7 cellular contexts compared by ENCODE assay signal in the genomic region with DNA sequence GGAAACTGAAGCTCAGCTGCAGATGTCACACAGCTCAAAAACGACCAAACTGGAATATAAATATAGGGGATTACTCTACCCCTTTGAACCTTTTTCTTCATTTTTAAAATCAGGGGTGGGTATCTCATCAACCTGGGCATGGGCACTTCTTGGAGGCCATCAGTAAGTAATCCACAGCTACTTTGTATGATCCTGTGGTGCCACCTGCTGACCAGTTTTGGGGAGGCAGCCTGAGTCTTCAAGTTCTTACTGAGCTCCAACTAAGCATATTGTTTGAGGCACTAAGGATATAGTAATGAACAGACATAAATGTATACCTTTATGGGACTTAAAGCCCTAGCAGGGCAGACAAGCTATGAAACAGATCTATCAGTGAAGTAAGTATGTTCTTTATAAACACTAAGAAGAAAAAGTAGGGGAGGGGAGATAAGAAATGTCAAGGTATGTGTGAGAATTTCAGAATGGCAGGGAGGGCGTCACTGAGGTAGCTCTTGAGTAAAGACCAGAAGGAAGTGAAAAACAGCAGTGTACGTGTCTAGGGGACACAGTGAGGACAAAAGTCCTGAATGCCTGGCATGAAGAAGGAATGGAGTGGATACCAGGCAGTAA. TPM values are rescaled to one million over a fixed set of nuclear protein-coding genes. Genes with fewer than 3 reads are reported as not detected.
DNase-seq lines count a peak whose midpoint lies in the region; FAIRE-seq and TF ChIP-seq lines count a peak whose summit lies in the region.

No MANE protein-coding gene starts in this region.

- H3K23me2 ChIP-seq in H1 (ENCODE audit: low read depth, low read length), result no peaks in the 10 kb centered on the region; the same call in 1 of the 2 replicates

- no peak overlapping the region for H2BK12ac ChIP-seq in H1 (ENCODE audit: low read depth, low read length)

- H4K8ac ChIP-seq in H1 (ENCODE audit: extremely low read depth, insufficient read depth, low read length), result no peak overlapping the region

- no peak for TF ChIP-seq EP300 in H1 (IDR thresholded peaks at IDR 0.05; ENCODE audit: borderline replicate concordance in 1 of 2, low read depth in 2 of 2, low read length in 2 of 2)

- peak; percentile 83 to 88 for TF ChIP-seq RAD21 in H1 (IDR thresholded peaks at IDR 0.05 in 1 of 2, conservative IDR thresholded peaks at IDR 0.05 in 1 of 2; ENCODE audit: low read depth in 2 of 2, low read length in 2 of 2)

- H2AK5ac ChIP-seq in H1 (ENCODE audit: low read depth, low read length), result no peak overlapping the region

- no peaks in the 10 kb centered on the region for H3K79me2 ChIP-seq in H1 (ENCODE audit: control insufficient read depth in 1 of 2, insufficient read depth in 2 of 2, low read length in 2 of 2)

- H4K91ac ChIP-seq in H1 (replicated peaks; ENCODE audit: insufficient read length, low read length), result no peak overlapping the region

- POLR2A ChIA-PET in HEK293 (lab: Yijun Ruan, JAX), result interaction anchor here (0.6 to 1.7 kb wide), 5 partner anchors 78 to 112 kb away, joined by 3 to 5 read pairs (median 3); a partner anchor contains a TSS
- POLR2A ChIA-PET in H1 (lab: Charles Lee; ENCODE audit: partially characterized antibody), result interaction anchor here (1.1 to 3.2 kb wide), 8 partner anchors 9 to 206 kb away, joined by 3 to 12 read pairs (median 6); a partner anchor contains a TSS

- 54% methylated on average over 3 of the region's 3 CpGs; no CpG with 5 or more reads in 1 of the 2 experiments for WGBS in H1 (ENCODE audit: extremely low coverage in 1 of 2, insufficient coverage in 1 of 2, insufficient read length in 1 of 2, insufficient replicate concordance in 2 of 2, low coverage in 1 of 2, low lambda C conversion rate in 2 of 2, missing lambda C conversion rate in 1 of 2), 2 experiments

- no peaks in the 10 kb centered on the region; the same call in 1 of the 2 replicates for H3K79me1 ChIP-seq in H1 (ENCODE audit: low read depth, low read length)

- H3K18ac ChIP-seq in H1 (ENCODE audit: extremely low read depth, low read length), result no peak overlapping the region

- in situ Hi-C loops in G401 (cut with HindIII; ENCODE audit: low sequenced_read_pairs), result no loop called here

- H3K14ac ChIP-seq in H1 (ENCODE audit: insufficient read length), result no peak overlapping the region

- H2BK20ac ChIP-seq in H1 (ENCODE audit: low read length), result no peak overlapping the region

- no peak overlapping the region for H2AFZ ChIP-seq in H1 (ENCODE audit: low read length)

- no peak overlapping the region for H3K23ac ChIP-seq in H1 (ENCODE audit: insufficient read length)

- CTCF ChIA-PET in HEK293 (lab: Yijun Ruan, JAX) (interaction anchor here (0.6 to 19.6 kb wide), 48 partner anchors 10 to 1650 kb away, joined by 3 to 532 read pairs (median 4); a partner anchor contains a TSS), H1 (lab: Charles Lee; ENCODE audit: partially characterized antibody) (interaction anchor here (0.6 to 30.2 kb wide), 44 partner anchors 9 to 258 kb away, joined by 3 to 1283 read pairs (median 4); a partner anchor contains a TSS)

- H3K36me3 ChIP-seq in HEK293 (ENCODE audit: control insufficient read depth in 2 of 2, insufficient read depth in 1 of 2, low read length in 2 of 2), result peaks cover 0 to 100% of the 10 kb centered on the region in 2 experiments; a peak in 1 of 3 replicates
- H3K36me3 ChIP-seq in H1 (ENCODE audit: control insufficient read depth in 2 of 4, insufficient read depth in 4 of 4, low read length in 3 of 4), result peaks cover 13 to 40% (median 27%) of the 10 kb centered on the region in 4 experiments

- no peak overlapping the region for H2BK120ac ChIP-seq in H1 (replicated peaks; ENCODE audit: low read depth, low read length)

- no peak overlapping the region for H3K27ac ChIP-seq in HEK293 (ENCODE audit: extremely low read depth, low read depth, low read length)
- no peak overlapping the region for H3K27ac ChIP-seq in H1 (ENCODE audit: low read depth, low read length)

- H2BK5ac ChIP-seq in H1 (ENCODE audit: low read depth, low read length), result no peak overlapping the region

- H3K4ac ChIP-seq in H1 (replicated peaks; ENCODE audit: insufficient read length, low read depth, low read length), result no peak overlapping the region

- H4K5ac ChIP-seq in H1 (ENCODE audit: insufficient read length, low read depth, low read length), result no peak overlapping the region

- H3K4me1 ChIP-seq in HEK293 (ENCODE audit: control insufficient read depth, insufficient read depth, low read length) (no peaks in the 10 kb centered on the region), H1 (replicated peaks in 1 of 4; ENCODE audit: control insufficient read depth in 3 of 4, insufficient read depth in 4 of 4, low read length in 3 of 4) (no peaks in the 10 kb centered on the region)

- TF ChIP-seq CTCF in HEK293 (tag by site-specific recombination; IDR thresholded peaks at IDR 0.05) (no peak; the same call in 1 of the 2 replicates), H1 (IDR thresholded peaks at IDR 0.05; ENCODE audit: control extremely low read depth in 1 of 3, insufficient read depth in 1 of 3, low read depth in 1 of 3, low read length in 3 of 3) (peak; percentile 54 to 75 (median 73))

- peaks cover 5 to 6% of the 10 kb centered on the region in 2 experiments for H4K20me1 ChIP-seq in H1 (replicated peaks in 1 of 2; ENCODE audit: control insufficient read depth in 1 of 2, insufficient read depth in 2 of 2, low read length in 2 of 2)

- no peak for TF ChIP-seq POLR2A in H1 (IDR thresholded peaks at IDR 0.05; ENCODE audit: control extremely low read depth in 1 of 2, low read depth in 2 of 2, low read length in 2 of 2)

- no peak overlapping the region for H3K4me2 ChIP-seq in H1 (ENCODE audit: insufficient read depth in 1 of 2, low read depth in 2 of 2, low read length in 2 of 2)

- H3K56ac ChIP-seq in H1 (replicated peaks; ENCODE audit: insufficient read length, low read depth, low read length), result no peak overlapping the region

- no peak overlapping the region for H3K4me3 ChIP-seq in HEK293 (ENCODE audit: low read depth, low read length)
- H3K4me3 ChIP-seq in H1 (ENCODE audit: extremely low read depth in 1 of 4, insufficient read depth in 2 of 4, low read depth in 3 of 4, low read length in 4 of 4), result no peak overlapping the region

- no peak overlapping the region for H3K9ac ChIP-seq in H1 (replicated peaks in 1 of 4; ENCODE audit: extremely low read depth in 1 of 4, low read depth in 3 of 4, low read length in 3 of 4)

- no peak overlapping the region for H2BK15ac ChIP-seq in H1 (ENCODE audit: low read length)

- H3K27me3 ChIP-seq in H1 (replicated peaks in 1 of 4; ENCODE audit: control insufficient read depth in 3 of 4, extremely low read depth in 1 of 4, insufficient read depth in 3 of 4, low read length in 3 of 4), result no peaks in the 10 kb centered on the region; a peak in 1 of 7 replicates

- DNase-seq in G401 (ENCODE audit: low spot score) (peak; percentile 85), NCI-H345 (lab: John Stamatoyannopoulos, UW) (peak; percentile 61), H1 (ENCODE audit: low read depth in 1 of 2, low spot score in 2 of 2) (peak in 1 of 2 experiments; percentile 87), midbrain (lab: John Stamatoyannopoulos, UW) (peak; percentile 80)
- DNase-seq in activated CD8-positive, alpha-beta memory T cell treated with anti-CD3 and anti-CD28 coated beads for 1 hour (ENCODE audit: extremely low read depth in 1 of 2, low read depth in 1 of 2), result peak; percentile 32 to 57
- peak; percentile 53 for DNase-seq in stimulated activated CD8-positive, alpha-beta memory T cell treated with anti-CD3 and anti-CD28 coated beads, Interleukin-7, amount 100 ng/mL, for 24 hours (ENCODE audit: low read depth)

- peak; percentile 92 for FAIRE-seq in H1 (lab: Jason Lieb, UNC)

- H3K9me3 ChIP-seq in HEK293 (ENCODE audit: control insufficient read depth, insufficient read depth, low read depth, low read length) (no peaks in the 10 kb centered on the region), H1 (ENCODE audit: insufficient read depth in 2 of 2, low read depth in 1 of 2, low read length in 1 of 2) (no peaks in the 10 kb centered on the region)

TF ChIP-seq in HEK293, 187 proteins besides CTCF, POLR2A, EP300 and RAD21:
- peak; percentile 41; the same call in 1 of the 2 replicates for TF ChIP-seq ZNF660 (tag by site-specific recombination; IDR thresholded peaks at IDR 0.05)
- TF ChIP-seq ZNF654 (tag by site-specific recombination; IDR thresholded peaks at IDR 0.05; ENCODE audit: low read depth), result peak; percentile 75
- TF ChIP-seq ZNF626 (tag by site-specific recombination; IDR thresholded peaks at IDR 0.05), result no peak

TF ChIP-seq in H1, 55 proteins besides CTCF, POLR2A, EP300 and RAD21 (continues in another document):
- no peak for TF ChIP-seq TAF7 (optimal IDR thresholded peaks at IDR 0.05; ENCODE audit: borderline replicate concordance, low read depth, low read length)
- no peak for TF ChIP-seq CHD1 (IDR thresholded peaks at IDR 0.05; ENCODE audit: low read depth, low read length)
- TF ChIP-seq NRF1 (IDR thresholded peaks at IDR 0.05; ENCODE audit: low read depth, low read length), result no peak
- TF ChIP-seq CEBPB (IDR thresholded peaks at IDR 0.05; ENCODE audit: low read depth, low read length), result no peak
- TF ChIP-seq TBP (IDR thresholded peaks at IDR 0.05; ENCODE audit: low read depth, low read length), result no peak
- no peak for TF ChIP-seq EZH2 (IDR thresholded peaks at IDR 0.05; ENCODE audit: low read depth, low read length, severe bottlenecking)
- TF ChIP-seq FOSL1 (IDR thresholded peaks at IDR 0.05; ENCODE audit: insufficient read depth, low read depth, low read length), result no peak
- TF ChIP-seq POLR2AphosphoS5 (IDR thresholded peaks at IDR 0.05; ENCODE audit: low read depth, low read length), result no peak

RNA-seq across cellular contexts. Expression of a gene that starts 18.4 kb away (rescaled TPM):
- total RNA-seq in G401 (2014; rRNA removed; shearing (Covaris generic)), result 21.4 and 26.5 TPM in 2 replicates
- 29.9 and 31.3 TPM in 2 replicates for total RNA-seq in H1 (2021; fragmentation: NEBNext Ultra II Directional; extraction: Animal tissue kit (Norgen Biotek cat#: 25700))
- polyA plus RNA-seq in H1 (2011; rRNA removed), result 14.8 and 15.3 TPM in 2 replicates
- 19.8 TPM for polyA plus RNA-seq in H1 (2011; cell fraction: cytosol; rRNA removed)
- polyA plus RNA-seq in H1 (2011; cell fraction: nucleus; rRNA removed), result 34.3 TPM
- polyA plus RNA-seq in H1 (2012, experiment 1 of 2), result 16.3 to 20.5 TPM (median 20.1 TPM) in 4 replicates
- polyA plus RNA-seq in H1 (2012, experiment 2 of 2), result 5.1 TPM
- 12.3 TPM for polyA plus RNA-seq in H1 (2013, experiment 1 of 2)
- polyA plus RNA-seq in H1 (2013, experiment 2 of 2), result 11.4 TPM
- 29.7 and 37.5 TPM in 2 replicates for polyA minus RNA-seq in H1 (2011; rRNA and poly(A)+ RNA removed)
- 26.1 TPM for polyA minus RNA-seq in H1 (2011; cell fraction: cytosol; rRNA and poly(A)+ RNA removed)
- 16.7 TPM for polyA minus RNA-seq in H1 (2011; cell fraction: nucleus; rRNA and poly(A)+ RNA removed)
